In the genomic region with DNA sequence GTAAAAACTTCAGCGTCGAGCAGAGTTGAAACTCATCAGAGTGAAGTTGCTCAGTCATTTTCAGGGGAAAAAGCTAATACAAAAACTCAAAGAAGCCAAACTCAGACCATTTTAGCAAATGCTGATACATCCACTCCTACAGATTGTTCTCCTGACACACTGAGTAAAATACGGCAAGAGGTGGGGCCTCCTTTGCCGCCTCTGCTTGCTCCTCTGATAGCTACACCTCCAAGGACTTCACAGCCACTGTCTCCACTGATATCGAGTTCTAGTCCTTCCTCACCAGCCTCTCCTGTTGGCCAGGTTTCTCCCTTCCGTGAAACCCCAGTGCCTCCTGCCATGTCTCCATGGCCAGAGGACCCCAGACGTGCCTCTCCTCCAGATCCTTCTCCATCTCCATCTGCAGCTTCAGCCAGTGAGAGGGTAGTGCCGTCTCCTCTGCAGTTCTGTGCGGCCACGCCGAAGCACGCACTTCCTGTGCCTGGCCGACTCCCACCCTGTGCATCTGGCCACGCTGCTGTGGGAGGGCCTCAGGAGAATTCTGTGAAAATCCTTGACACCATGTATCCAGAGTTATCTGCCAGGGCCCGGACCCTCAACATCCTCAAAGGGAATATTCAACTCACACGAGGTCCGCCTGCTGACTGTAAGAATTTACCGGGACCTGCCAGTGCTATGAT, we compare ENCODE assay signal across 19 cellular contexts.
"Had no signal": no experiment of that assay in that cellular context is flagged by ENCODE, and none has a peak within 500 bp of the region (broad histone marks: within the 10 kb centered on the region; RNA-seq: fewer than 3 reads in every experiment).

No MANE protein-coding gene starts in this region.

- H3K9me3 Mint-ChIP-seq: naive thymus-derived CD4-positive, alpha-beta T cell had no signal

- H3K27me3 ChIP-seq: dorsolateral prefrontal cortex, esophagus muscularis mucosa, gastrocnemius medialis, stomach, transverse colon had no signal

- H3K4me3 ChIP-seq: dorsolateral prefrontal cortex, esophagus muscularis mucosa, gastrocnemius medialis, stomach, thoracic aorta, transverse colon had no signal

- H3K4me1 ChIP-seq: esophagus muscularis mucosa, gastrocnemius medialis, parathyroid adenoma, stomach, transverse colon had no signal

- H3K9me3 ChIP-seq: esophagus muscularis mucosa, gastrocnemius medialis, stomach, thoracic aorta, transverse colon had no signal

- H3K27ac ChIP-seq: dorsolateral prefrontal cortex, epithelial cell of prostate, esophagus muscularis mucosa, gastrocnemius medialis, parathyroid adenoma, stomach, thoracic aorta, transverse colon had no signal

- ATAC-seq: gastrocnemius medialis; left lobe of liver; naive thymus-derived CD4-positive, alpha-beta T cell; sciatic nerve had no signal

- H3K27me3 Mint-ChIP-seq: naive thymus-derived CD4-positive, alpha-beta T cell had no signal

- DNase-seq: cortex of kidney; dorsolateral prefrontal cortex; effector CD8-positive, alpha-beta T cell; gastrocnemius medialis; islet precursor cell; mammary epithelial cell; naive thymus-derived CD4-positive, alpha-beta T cell; stimulated activated CD4-positive, alpha-beta T cell treated with anti-CD3 and anti-CD28 coated beads, Interleukin-2, amount 100 ng/mL, for 24 hours; stimulated activated CD4-positive, alpha-beta T cell treated with anti-CD3 and anti-CD28 coated beads, Interleukin-4, amount 100 ng/mL, for 4 hours; stimulated activated naive CD4-positive, alpha-beta T cell; stomach; substantia nigra; transverse colon had no signal
